ENCODE assay signal across 8 cellular contexts in the genomic region with DNA sequence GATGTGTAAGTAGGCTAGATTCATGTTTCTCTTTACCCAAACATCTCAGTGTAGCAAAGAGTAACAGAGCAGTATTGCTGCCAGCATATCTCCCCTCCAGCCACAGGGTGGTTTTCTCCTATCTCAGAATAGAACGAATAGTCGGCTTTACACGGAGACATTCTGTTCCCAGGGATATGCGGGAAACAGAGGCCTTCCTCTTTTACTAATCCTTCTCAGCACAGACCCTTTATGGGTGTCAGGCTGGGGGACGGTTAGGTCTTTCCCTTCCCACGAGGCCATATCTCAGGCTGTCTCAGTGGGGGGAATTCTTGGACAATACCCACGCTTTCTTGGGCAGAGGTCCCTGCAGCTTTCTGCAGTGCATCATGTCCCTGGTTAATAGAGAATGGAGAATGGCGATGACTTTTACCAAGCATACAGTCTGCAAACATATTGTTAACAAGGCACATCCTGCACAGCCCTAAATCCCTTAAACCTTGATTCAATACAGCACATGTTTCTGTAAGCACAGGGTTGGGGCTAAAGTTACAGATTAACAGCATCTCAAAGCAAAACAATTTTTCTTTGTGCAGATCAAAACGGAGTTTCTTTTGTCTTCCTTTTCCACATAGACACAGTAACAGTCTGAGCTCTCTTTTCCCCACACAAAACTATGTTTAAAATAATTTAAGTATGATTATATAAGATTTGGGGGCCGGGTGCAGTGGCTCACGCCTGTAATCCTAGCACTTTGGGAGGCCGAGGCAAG. TPM values are rescaled to one million over a fixed set of nuclear protein-coding genes. Genes with fewer than 3 reads are reported as not detected.
DNase-seq lines count a peak whose midpoint lies in the region; TF ChIP-seq lines count a peak whose summit lies in the region.
"Not testable (repeated sequence)": the region's sequence is repeated elsewhere in the genome, so short reads cannot be mapped to it uniquely, and the experiment has no call there.

No MANE protein-coding gene starts in this region.

- H3K9me3 Mint-ChIP-seq in brain, result not testable (repeated sequence)

- not testable (repeated sequence) for H3F3A ChIP-seq in neural cell (ENCODE audit: insufficient read depth, low read length, poor library complexity, severe bottlenecking)

- TF ChIP-seq EP300 in neural cell (conservative IDR thresholded peaks at IDR 0.05; ENCODE audit: poor library complexity, severe bottlenecking), result not testable (repeated sequence)

- H3K27ac ChIP-seq in 22Rv1 (peak overlapping the region; percentile 72), HUES48 (ENCODE audit: low read depth, low read length) (peak overlapping the region; percentile 58), stomach smooth muscle (ENCODE audit: low read length) (peak overlapping the region; percentile 63)
- H3K27ac ChIP-seq in neural cell (ENCODE audit: low read length), result not testable (repeated sequence)

- H3K27me3 ChIP-seq in HUES48 (ENCODE audit: control insufficient read depth, insufficient read depth, low read length); neural cell (ENCODE audit: insufficient read depth, low read depth, low read length); stomach smooth muscle (ENCODE audit: control insufficient read depth in 1 of 2, insufficient read depth in 2 of 2, low read length in 2 of 2): not testable (repeated sequence)

- H4K20me1 ChIP-seq in neural cell (ENCODE audit: insufficient read depth), result not testable (repeated sequence)

- H3K79me2 ChIP-seq in neural cell (replicated peaks; ENCODE audit: insufficient read depth, low read length), result peaks cover 19% of the 10 kb centered on the region

- H2AFZ ChIP-seq in neural cell (ENCODE audit: low read depth, low read length), result not testable (repeated sequence)

- H3K4me1 Mint-ChIP-seq in brain, result peaks cover 60% of the 10 kb centered on the region

- H3K4me1 ChIP-seq in HUES48 (ENCODE audit: control insufficient read depth, insufficient read depth, low read length), result not testable (repeated sequence)
- peaks cover 23% of the 10 kb centered on the region for H3K4me1 ChIP-seq in stomach smooth muscle (ENCODE audit: control insufficient read depth, insufficient read depth, low read length)

- H3K4me3 ChIP-seq in HUES48 (ENCODE audit: low read depth, low read length); neural cell (ENCODE audit: low read length): not testable (repeated sequence)
- H3K4me3 ChIP-seq in fibroblast of the aortic adventitia (ENCODE audit: low read depth, low read length) (peak overlapping the region; percentile 25), stomach smooth muscle (ENCODE audit: low read length in 2 of 2) (peak overlapping the region; percentile 32 to 55)

- not testable (repeated sequence) for H3K9me2 ChIP-seq in neural cell (ENCODE audit: insufficient read depth, low read length)

- H3K9ac ChIP-seq in HUES48 (ENCODE audit: low read depth, low read length), result not testable (repeated sequence)
- H3K9ac ChIP-seq in neural cell (ENCODE audit: low read length), result peak overlapping the region; percentile 26
- H3K9ac ChIP-seq in stomach smooth muscle (ENCODE audit: low read length in 2 of 2), result peak overlapping the region; percentile 57 to 58

- peak overlapping the region; percentile 65 to 91 (median 81) for H3K27ac Mint-ChIP-seq in brain

- not testable (repeated sequence) for TF ChIP-seq CTCF in 22Rv1 (IDR thresholded peaks at IDR 0.05); brain (conservative IDR thresholded peaks at IDR 0.05)
- TF ChIP-seq CTCF in fibroblast of the aortic adventitia (IDR thresholded peaks at IDR 0.05; ENCODE audit: insufficient read depth, low read length), result peak; percentile 21
- TF ChIP-seq CTCF in neural cell (IDR thresholded peaks at IDR 0.05; ENCODE audit: poor library complexity, severe bottlenecking), result peak; percentile 18

- H3K36me3 ChIP-seq in HUES48 (ENCODE audit: control insufficient read depth, insufficient read depth, low read length), result peaks cover 11% of the 10 kb centered on the region
- not testable (repeated sequence) for H3K36me3 ChIP-seq in neural cell (ENCODE audit: insufficient read depth, low read length); stomach smooth muscle (ENCODE audit: control insufficient read depth in 2 of 2, insufficient read depth in 2 of 2, low read length in 2 of 2)

- not testable (repeated sequence) for H3K9me3 ChIP-seq in HUES48 (ENCODE audit: control insufficient read depth, insufficient read depth, low read length); neural cell (ENCODE audit: low read length); stomach smooth muscle (ENCODE audit: control insufficient read depth in 2 of 2, low read length in 2 of 2)

- not testable (repeated sequence) for H3K4me2 ChIP-seq in neural cell (ENCODE audit: low read length)

- DNase-seq in UCSD-AML1 (lab: John Stamatoyannopoulos, UW; ENCODE audit: unreplicated experiment) (peak; percentile 25), fibroblast of the aortic adventitia (ENCODE audit: low read depth) (peak; percentile 53), iris pigment epithelial cell (ENCODE audit: low read depth) (peak; percentile 55)

- not testable (repeated sequence) for TF ChIP-seq RAD21 in neural cell (conservative IDR thresholded peaks at IDR 0.05)

- H3K27me3 Mint-ChIP-seq in brain, result peaks cover 11% of the 10 kb centered on the region

- H3K36me3 Mint-ChIP-seq in brain, result peaks cover 27% of the 10 kb centered on the region

- H3K4me3 Mint-ChIP-seq in brain, result peak overlapping the region; percentile 59 to 74 (median 67)

RNA-seq across cellular contexts. Expression of gene C11orf54, which starts 3.7 kb away (rescaled TPM):
- 20.4 TPM for polyA plus RNA-seq in brain (ENCODE audit: insufficient read depth, low read depth, low replicate concordance)
- 30.6 and 44.0 TPM in 2 replicates for total RNA-seq in fibroblast of the aortic adventitia (ENCODE audit: low replicate concordance)
- 29.6 and 35.0 TPM in 2 replicates for polyA plus RNA-seq in neural cell
- 39.2 and 49.4 TPM in 2 replicates for polyA minus RNA-seq in neural cell

RNA-seq across cellular contexts. Expression of gene TAF1D, which starts 3.9 kb away (rescaled TPM):
- polyA plus RNA-seq in brain (ENCODE audit: insufficient read depth, low read depth, low replicate concordance) (31.3 TPM), neural cell (191 and 204 TPM in 2 replicates)
- total RNA-seq in fibroblast of the aortic adventitia (ENCODE audit: low replicate concordance), result 160 and 233 TPM in 2 replicates
- polyA minus RNA-seq in neural cell, result 154 and 192 TPM in 2 replicates

RNA-seq across cellular contexts. Expression of gene MED17, which starts 38.9 kb away (rescaled TPM):
- polyA plus RNA-seq in brain (ENCODE audit: insufficient read depth, low read depth, low replicate concordance), result 22.0 TPM
- total RNA-seq in fibroblast of the aortic adventitia (ENCODE audit: low replicate concordance), result 23.4 and 30.3 TPM in 2 replicates
- polyA plus RNA-seq in neural cell, result 82.7 and 85.6 TPM in 2 replicates
- polyA minus RNA-seq in neural cell, result 117 TPM in 2 replicates
